ENCODE assay signal across 1 cellular context in the genomic region with DNA sequence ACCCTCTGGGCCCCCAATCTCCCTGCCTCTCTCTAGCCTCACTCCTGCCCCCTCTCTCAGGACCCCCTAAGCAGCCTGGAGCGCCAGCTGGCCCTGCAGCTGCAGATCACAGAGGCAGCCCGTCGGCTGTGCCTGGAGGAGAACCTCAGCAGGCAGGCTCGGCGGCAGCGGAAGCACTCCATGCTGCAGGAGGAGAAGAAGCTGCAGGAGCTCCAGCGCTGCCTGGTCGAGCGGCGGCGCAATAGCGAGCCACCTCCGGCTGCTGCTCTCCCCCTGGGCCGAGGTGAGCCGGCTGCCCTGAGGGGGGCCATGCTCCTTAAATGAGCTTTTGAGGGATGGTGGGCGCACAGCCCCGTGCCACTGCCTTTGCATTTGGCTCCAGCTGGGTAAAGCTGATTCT.
TF ChIP-seq lines count a peak whose summit lies in the region.

No MANE protein-coding gene starts in this region.

TF ChIP-seq in A549, 52 proteins besides CTCF, POLR2A, EP300 and RAD21 (continued from another document):
- TF ChIP-seq, protein P1, sequence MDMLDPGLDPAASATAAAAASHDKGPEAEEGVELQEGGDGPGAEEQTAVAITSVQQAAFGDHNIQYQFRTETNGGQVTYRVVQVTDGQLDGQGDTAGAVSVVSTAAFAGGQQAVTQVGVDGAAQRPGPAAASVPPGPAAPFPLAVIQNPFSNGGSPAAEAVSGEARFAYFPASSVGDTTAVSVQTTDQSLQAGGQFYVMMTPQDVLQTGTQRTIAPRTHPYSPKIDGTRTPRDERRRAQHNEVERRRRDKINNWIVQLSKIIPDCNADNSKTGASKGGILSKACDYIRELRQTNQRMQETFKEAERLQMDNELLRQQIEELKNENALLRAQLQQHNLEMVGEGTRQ (IDR thresholded peaks at IDR 0.05), result no peak
- TF ChIP-seq CHD4 (IDR thresholded peaks at IDR 0.05; ENCODE audit: borderline replicate concordance) (no peak), ELK1 (IDR thresholded peaks at IDR 0.05; ENCODE audit: low read depth, low read length) (no peak), E2F6 (IDR thresholded peaks at IDR 0.05; ENCODE audit: borderline replicate concordance, low read depth) (no peak)
